8 cellular contexts compared by ENCODE assay signal in the genomic region with DNA sequence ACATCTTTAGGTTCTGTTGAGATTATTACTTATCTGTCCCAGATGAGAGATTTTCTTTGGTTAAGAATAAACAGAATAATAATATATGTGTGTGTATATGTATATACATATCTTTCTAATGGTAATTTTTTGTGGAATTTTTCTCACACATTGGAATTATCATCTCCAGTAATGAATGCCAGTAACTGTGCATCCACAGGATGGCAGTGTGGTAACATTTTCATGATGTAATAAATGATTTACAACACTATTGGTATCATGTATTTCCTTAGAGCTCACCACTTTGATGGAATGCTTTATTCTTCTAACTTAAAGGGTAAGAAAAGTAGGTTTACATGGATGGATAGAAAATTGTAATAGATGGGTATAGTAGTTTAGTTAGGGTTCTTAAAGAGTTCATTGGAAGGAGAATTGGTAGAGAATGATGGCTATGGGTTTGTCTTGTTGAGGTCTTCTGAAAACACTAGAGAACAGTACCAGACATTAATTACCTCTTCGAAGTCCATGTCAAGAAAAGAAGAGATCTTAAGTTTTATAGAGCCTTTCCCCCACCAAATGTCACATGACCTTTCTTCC.
DNase-seq lines count a peak whose midpoint lies in the region; ATAC-seq and TF ChIP-seq lines count a peak whose summit lies in the region.

No MANE protein-coding gene starts in this region.

- peak; percentile 31 for TF ChIP-seq CTCF in SU-DHL-6 (IDR thresholded peaks at IDR 0.05; ENCODE audit: insufficient read depth, low read length, poor library complexity, severe bottlenecking)
- TF ChIP-seq CTCF in testis (IDR thresholded peaks at IDR 0.05), result peak in 2 of 3 experiments; percentile 37 to 52

- H3K36me3 ChIP-seq in SU-DHL-6 (ENCODE audit: low read length) (peaks cover 17% of the 10 kb centered on the region), testis (ENCODE audit: low read depth, missing control alignments) (no peaks in the 10 kb centered on the region)

- intact Hi-C loops in activated CD4-positive, alpha-beta T cell treated with anti-CD3 and anti-CD28 coated beads, Interleukin-2, amount 10 ng/mL, durations not matched to agents 24 days and 14 days (cut with micrococcal nuclease), result loop anchor here (2.0 kb wide), 1 partner anchor 158 kb away; no protein-coding TSS in a partner anchor
- intact Hi-C loops in testis (cut with DNase I; ENCODE audit: low total_unique reads), result no loop called here

- H3K4me1 Mint-ChIP-seq in activated CD4-positive, alpha-beta T cell treated with anti-CD3 and anti-CD28 coated beads, Interleukin-2, amount 10 ng/mL, durations not matched to agents 24 days and 14 days, result peaks cover 35% of the 10 kb centered on the region
- peaks cover 39% of the 10 kb centered on the region for H3K4me1 Mint-ChIP-seq in activated T-helper 17 cell treated with anti-CD3 and anti-CD28 coated beads, Interleukin-2, amount 50 U/mL, for 72 hours

- peaks cover 14% of the 10 kb centered on the region for H3K9me3 Mint-ChIP-seq in activated CD4-positive, alpha-beta T cell treated with anti-CD3 and anti-CD28 coated beads, Interleukin-2, amount 10 ng/mL, durations not matched to agents 24 days and 14 days
- H3K9me3 Mint-ChIP-seq in activated T-helper 17 cell treated with anti-CD3 and anti-CD28 coated beads, Interleukin-2, amount 50 U/mL, for 72 hours, result peaks cover 1% of the 10 kb centered on the region

- no peak overlapping the region for H3K4me3 Mint-ChIP-seq in activated CD4-positive, alpha-beta T cell treated with anti-CD3 and anti-CD28 coated beads, Interleukin-2, amount 10 ng/mL, durations not matched to agents 24 days and 14 days
- H3K4me3 Mint-ChIP-seq in activated T-helper 17 cell treated with anti-CD3 and anti-CD28 coated beads, Interleukin-2, amount 50 U/mL, for 72 hours, result no peak overlapping the region

- H3K27ac Mint-ChIP-seq in activated CD4-positive, alpha-beta T cell treated with anti-CD3 and anti-CD28 coated beads, Interleukin-2, amount 10 ng/mL, durations not matched to agents 24 days and 14 days, result peak overlapping the region; percentile 44
- H3K27ac Mint-ChIP-seq in activated T-helper 17 cell treated with anti-CD3 and anti-CD28 coated beads, Interleukin-2, amount 50 U/mL, for 72 hours, result no peak overlapping the region

- H3K27ac ChIP-seq in SU-DHL-6 (ENCODE audit: low read depth, low read length) (no peak overlapping the region), testis (no peak overlapping the region)

- H3K79me2 ChIP-seq in SU-DHL-6 (ENCODE audit: insufficient read depth, low read length), result peaks cover 57% of the 10 kb centered on the region

- H3K9me3 ChIP-seq in SU-DHL-6 (ENCODE audit: insufficient read depth, low read length), result peaks cover 10% of the 10 kb centered on the region; the same call in 1 of the 2 replicates
- H3K9me3 ChIP-seq in testis, result no peaks in the 10 kb centered on the region

- H4K20me1 ChIP-seq in SU-DHL-6 (ENCODE audit: low read depth, low read length), result peaks cover 9% of the 10 kb centered on the region; the same call in 1 of the 2 replicates

- H3K27me3 ChIP-seq in SU-DHL-6 (ENCODE audit: low read length) (no peaks in the 10 kb centered on the region), testis (no peaks in the 10 kb centered on the region)

- H3K27me3 Mint-ChIP-seq in activated CD4-positive, alpha-beta T cell treated with anti-CD3 and anti-CD28 coated beads, Interleukin-2, amount 10 ng/mL, durations not matched to agents 24 days and 14 days, result no peaks in the 10 kb centered on the region
- no peaks in the 10 kb centered on the region for H3K27me3 Mint-ChIP-seq in activated T-helper 17 cell treated with anti-CD3 and anti-CD28 coated beads, Interleukin-2, amount 50 U/mL, for 72 hours

- DNase-seq in activated CD4-positive, alpha-beta T cell treated with anti-CD3 and anti-CD28 coated beads, Interleukin-2, amount 10 ng/mL, durations not matched to agents 24 days and 14 days, result peak; percentile 58
- DNase-seq in activated CD4-positive, alpha-beta T cell treated with anti-CD3 and anti-CD28 coated beads, Interleukin-2, amount 50 U/mL, for 48 hours, result no peak
- peak; percentile 4 for DNase-seq in germinal center (ENCODE audit: low spot score)
- peak; percentile 46 for DNase-seq in testis
- DNase-seq in activated CD8-positive, alpha-beta memory T cell treated with anti-CD3 and anti-CD28 coated beads for 24 hours, result no peak

- H3K36me3 Mint-ChIP-seq in activated CD4-positive, alpha-beta T cell treated with anti-CD3 and anti-CD28 coated beads, Interleukin-2, amount 10 ng/mL, durations not matched to agents 24 days and 14 days (ENCODE audit: low read depth), result peaks cover 56% of the 10 kb centered on the region
- peaks cover 83% of the 10 kb centered on the region for H3K36me3 Mint-ChIP-seq in activated T-helper 17 cell treated with anti-CD3 and anti-CD28 coated beads, Interleukin-2, amount 50 U/mL, for 72 hours (ENCODE audit: low read depth)

- H3K4me2 ChIP-seq in SU-DHL-6 (ENCODE audit: low read depth, low read length, poor library complexity, severe bottlenecking), result no peak overlapping the region

- H3F3A ChIP-seq in SU-DHL-6 (ENCODE audit: insufficient read depth), result peaks cover 9% of the 10 kb centered on the region; the same call in 1 of the 2 replicates

- H3K4me3 ChIP-seq in SU-DHL-6 (ENCODE audit: insufficient read depth, low read length, poor library complexity, severe bottlenecking) (no peak overlapping the region), testis (no peak overlapping the region)

- ATAC-seq in HG03045 (IDR thresholded peaks at IDR 0.05; ENCODE audit: unreplicated experiment), result no peak
- ATAC-seq in activated T-helper 17 cell treated with anti-CD3 and anti-CD28 coated beads, Interleukin-2, amount 50 U/mL, for 72 hours (replicated peaks), result no peak

- no peaks in the 10 kb centered on the region for H3K9me2 ChIP-seq in SU-DHL-6 (replicated peaks; ENCODE audit: insufficient read depth, low read length)

- no peak overlapping the region for H3K9ac ChIP-seq in SU-DHL-6 (ENCODE audit: low read length)

- no peaks in the 10 kb centered on the region for H3K4me1 ChIP-seq in testis

- 87 to 94% methylated on average over 1 of the region's 1 CpG for WGBS in testis, 2 donors

- no peak for TF ChIP-seq POLR2A in testis (IDR thresholded peaks at IDR 0.05)

- H2AFZ ChIP-seq in SU-DHL-6 (ENCODE audit: low read depth, low read length, severe bottlenecking), result no peak overlapping the region

Comparison
In these comparisons a context has a peak if more than half of its experiments do, and no peak if none do; other contexts are left out.
1. DNase-seq: peak in activated CD4-positive, alpha-beta T cell treated with anti-CD3 and anti-CD28 coated beads, Interleukin-2, amount 10 ng/mL, durations not matched to agents 24 days and 14 days (single experiment), germinal center (single experiment) and testis (single experiment); none in activated CD4-positive, alpha-beta T cell treated with anti-CD3 and anti-CD28 coated beads, Interleukin-2, amount 50 U/mL, for 48 hours (0 of 2) and activated CD8-positive, alpha-beta memory T cell treated with anti-CD3 and anti-CD28 coated beads for 24 hours (single experiment).